Comparison of ENCODE assay signal across 21 cellular contexts in the genomic region with DNA sequence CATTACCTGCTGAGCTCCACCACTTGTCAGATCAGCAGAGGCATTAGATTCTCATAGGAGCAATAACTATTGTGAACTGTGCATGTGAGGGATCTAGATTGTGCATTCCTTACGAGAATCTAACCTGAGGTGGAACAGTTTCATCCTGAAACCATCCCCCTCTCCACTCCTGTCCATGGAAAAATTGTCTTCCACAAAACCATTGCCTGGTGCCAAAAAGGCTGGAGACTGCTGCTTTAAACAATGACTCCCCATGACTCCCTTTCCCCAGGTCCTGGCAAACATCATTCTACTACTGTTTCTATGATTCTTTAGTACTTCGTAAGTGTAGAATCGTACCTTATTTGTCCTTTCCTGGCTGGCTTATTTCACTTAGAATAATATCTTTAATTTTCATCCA.
"Had no signal": no experiment of that assay in that cellular context is flagged by ENCODE, and none has a peak within 500 bp of the region (broad histone marks: within the 10 kb centered on the region; RNA-seq: fewer than 3 reads in every experiment).

No MANE protein-coding gene starts in this region.

- H3K9me3 Mint-ChIP-seq: activated naive CD8-positive, alpha-beta T cell treated with anti-CD3 and anti-CD28 coated beads, Interleukin-2, amount 10 ng/mL, durations not matched to agents 7 days and 5 days; activated T-cell treated with anti-CD3 and anti-CD28 coated beads, Interleukin-2, amount 50 U/mL, for 24 hours; central memory CD8-positive, alpha-beta T cell; natural killer cell; T-cell; WTC11 had no signal

- H3K36me3 ChIP-seq: breast epithelium, prostate gland had no signal

- FAIRE-seq: keratinocyte had no signal

- H3K4me1 ChIP-seq: breast epithelium, foreskin keratinocyte, lower lobe of right lung, prostate gland had no signal

- H3K4me3 ChIP-seq: breast epithelium, coronary artery, lower lobe of right lung, prostate gland had no signal

- H3K36me3 Mint-ChIP-seq: natural killer cell had no signal

- H3K27ac ChIP-seq: breast epithelium, coronary artery, foreskin keratinocyte, lower lobe of right lung, prostate gland had no signal

- H3K4me3 Mint-ChIP-seq: activated naive CD8-positive, alpha-beta T cell treated with anti-CD3 and anti-CD28 coated beads, Interleukin-2, amount 10 ng/mL, durations not matched to agents 7 days and 5 days; activated T-cell treated with anti-CD3 and anti-CD28 coated beads, Interleukin-2, amount 50 U/mL, for 24 hours; central memory CD8-positive, alpha-beta T cell; natural killer cell; T-cell; WTC11 had no signal

- H3K27me3 Mint-ChIP-seq: activated naive CD8-positive, alpha-beta T cell treated with anti-CD3 and anti-CD28 coated beads, Interleukin-2, amount 10 ng/mL, durations not matched to agents 7 days and 5 days; activated T-cell treated with anti-CD3 and anti-CD28 coated beads, Interleukin-2, amount 50 U/mL, for 24 hours; central memory CD8-positive, alpha-beta T cell; T-cell had no signal

- H3K4me1 Mint-ChIP-seq: central memory CD8-positive, alpha-beta T cell; WTC11 had no signal

- DNase-seq: activated CD4-positive, alpha-beta T cell treated with anti-CD3 and anti-CD28 coated beads, Interleukin-2, amount 50 U/mL, for 4 hours; activated CD8-positive, alpha-beta memory T cell treated with anti-CD3 and anti-CD28 coated beads for 24 hours; activated CD8-positive, alpha-beta memory T cell treated with anti-CD3 and anti-CD28 coated beads, Interleukin-2, amount 50 U/mL, for 4 hours; activated naive CD4-positive, alpha-beta T cell treated with Interleukin-2 at 50 U/mL for 16 hours; activated naive CD8-positive, alpha-beta T cell treated with anti-CD3 and anti-CD28 coated beads, Interleukin-2, amount 10 ng/mL, durations not matched to agents 7 days and 5 days; activated T-cell treated with anti-CD3 and anti-CD28 coated beads, Interleukin-2, amount 50 U/mL, for 24 hours; amniotic stem cell; foreskin keratinocyte; lower lobe of right lung; midbrain; natural killer cell; stimulated activated CD4-positive, alpha-beta T cell treated with anti-CD3 and anti-CD28 coated beads, Interleukin-4, amount 100 ng/mL, for 24 hours; stimulated activated naive CD8-positive, alpha-beta T cell treated with anti-CD3 and anti-CD28 coated beads, Interleukin-15, Interleukin-2, amounts not matched to agents 100 U/mL and 50 U/mL, for 24 hours; T-cell; T1000 had no signal

- H3K9me3 ChIP-seq: breast epithelium, lower lobe of right lung, prostate gland had no signal

- H3K27me3 ChIP-seq: breast epithelium, foreskin keratinocyte had no signal

- H3K27ac Mint-ChIP-seq: activated T-cell treated with anti-CD3 and anti-CD28 coated beads, Interleukin-2, amount 50 U/mL, for 24 hours; T-cell had no signal

- ATAC-seq: foreskin keratinocyte; lower lobe of right lung; natural killer cell; stimulated activated naive CD8-positive, alpha-beta T cell treated with anti-CD3 and anti-CD28 coated beads, Interleukin-15, Interleukin-2, amounts not matched to agents 100 U/mL and 50 U/mL, for 24 hours; T-cell; WTC11 had no signal
